Comparison of ENCODE assay signal across 9 cellular contexts in genomic region chr5:172453986-172454354, GRCh38. TPM values are rescaled to one million over a fixed set of nuclear protein-coding genes. Genes with fewer than 3 reads are reported as not detected.
A peak's percentile ranks its signal among the peaks of the same experiment; 100 is the strongest.
DNase-seq lines count a peak whose midpoint lies in the region; ATAC-seq and TF ChIP-seq lines count a peak whose summit lies in the region.
"Had no signal": no experiment of that assay in that cellular context is flagged by ENCODE, and none has a peak within 500 bp of the region (broad histone marks: within the 10 kb centered on the region; RNA-seq: fewer than 3 reads in every experiment).

No MANE protein-coding gene starts in this region.

- H3K27ac Mint-ChIP-seq in HFFc6, result peak overlapping the region; percentile 78
- H3K27ac Mint-ChIP-seq in activated naive CD8-positive, alpha-beta T cell, result no peak overlapping the region

- peak overlapping the region; percentile 88 for H3K4me3 ChIP-seq in BJ (ENCODE audit: low read depth, low read length)

- H3K4me1 Mint-ChIP-seq in HFFc6 (ENCODE audit: low read depth), result peaks cover 58% of the 10 kb centered on the region
- H3K4me1 Mint-ChIP-seq in activated naive CD8-positive, alpha-beta T cell (ENCODE audit: low read depth), result peaks cover 13% of the 10 kb centered on the region

- intact Hi-C loops in left ventricle myocardium superior (cut with micrococcal nuclease), result no loop called here

- POLR2A ChIA-PET in BJ (lab: Charles Lee), result no interaction called here
- POLR2A ChIA-PET in GM10248 (lab: Yijun Ruan, JAX), result no interaction called here

- peaks cover 1% of the 10 kb centered on the region; the same call in 1 of the 2 replicates for H3K27me3 Mint-ChIP-seq in HFFc6 (ENCODE audit: insufficient read depth)
- peaks cover 10% of the 10 kb centered on the region for H3K27me3 Mint-ChIP-seq in activated naive CD8-positive, alpha-beta T cell

- in situ Hi-C loops in GM13977 (cut with MboI; ENCODE audit: low pct_unique_long_range_greater_than_20kb, low sequenced_read_pairs, unreplicated experiment), result no loop called here

- no peaks in the 10 kb centered on the region for H3K9me3 Mint-ChIP-seq in HFFc6
- no peaks in the 10 kb centered on the region for H3K9me3 Mint-ChIP-seq in activated naive CD8-positive, alpha-beta T cell (ENCODE audit: low read depth)

- ATAC-seq in left ventricle myocardium superior, result peak; percentile 32

- H3K36me3 ChIP-seq in BJ (ENCODE audit: control insufficient read depth, insufficient read depth, low read length), result peaks cover 1% of the 10 kb centered on the region; the same call in 1 of the 2 replicates

- H3K36me3 Mint-ChIP-seq in HFFc6 (ENCODE audit: low read depth), result no peaks in the 10 kb centered on the region
- H3K36me3 Mint-ChIP-seq in activated naive CD8-positive, alpha-beta T cell, result no peaks in the 10 kb centered on the region

- CTCF ChIA-PET in BJ (lab: Yijun Ruan, JAX), result interaction anchor here (0.6 to 1.5 kb wide), 4 partner anchors 10 to 169 kb away, joined by 3 to 9 read pairs (median 3); no protein-coding TSS in a partner anchor
- CTCF ChIA-PET in GM10248 (lab: Yijun Ruan, JAX), result no interaction called here

- no peaks in the 10 kb centered on the region for H3K27me3 ChIP-seq in BJ (ENCODE audit: control insufficient read depth, insufficient read depth, low read length)

- no peak for DNase-seq in BJ (ENCODE audit: low read depth)
- no peak for DNase-seq in HFFc6
- DNase-seq in left ventricle myocardium superior, result peak; percentile 63
- peak; percentile 77 for DNase-seq in retina
- DNase-seq in GM10248 (ENCODE audit: extremely low spot score), result no peak
- no peak for DNase-seq in mucosa of gallbladder (ENCODE audit: low spot score)
- DNase-seq in GM13977 (ENCODE audit: low spot score), result no peak

- TF ChIP-seq CTCF in BJ (IDR thresholded peaks at IDR 0.05; ENCODE audit: insufficient read depth, low read depth, low read length), result no peak
- no peak for TF ChIP-seq CTCF in HFFc6 (IDR thresholded peaks at IDR 0.05)
- TF ChIP-seq CTCF in GM10248 (IDR thresholded peaks at IDR 0.05; ENCODE audit: control extremely low read depth, extremely low read depth, low read depth, missing control alignments), result no peak
- no peak for TF ChIP-seq CTCF in GM13977 (IDR thresholded peaks at IDR 0.05; ENCODE audit: extremely low read depth, insufficient read depth, missing control alignments)

- peak overlapping the region; percentile 86 for H3K4me3 Mint-ChIP-seq in HFFc6
- H3K4me3 Mint-ChIP-seq in activated naive CD8-positive, alpha-beta T cell, result peak overlapping the region; percentile 70

RNA-seq across cellular contexts. Expression of gene SH3PXD2B, which starts 0.4 kb away (rescaled TPM):
- 11.6 and 15.5 TPM in 2 replicates for polyA plus RNA-seq in BJ (2011; rRNA removed)
- 14.1 and 15.0 TPM in 2 replicates for polyA minus RNA-seq in BJ (2011; rRNA and poly(A)+ RNA removed)
- 10 to 100 TPM; 12.4 to 28.4 (median 24.3) TPM for total RNA-seq in HFFc6 (2021; fragmentation: NEBNext Ultra II Directional; extraction: Animal tissue kit (Norgen Biotek cat#: 25700))
- total RNA-seq in left ventricle myocardium superior (5.0 TPM), mucosa of gallbladder (30.6 TPM)
- polyA plus RNA-seq: IgD-negative memory B cell had no signal

Comparison
In these comparisons a context has a peak if more than half of its experiments do, and no peak if none do; other contexts are left out.
1. DNase-seq: peak in left ventricle myocardium superior (single experiment) and retina (single experiment); none in BJ (single experiment), HFFc6 (single experiment), GM10248 (single experiment), mucosa of gallbladder (single experiment) and GM13977 (single experiment).